8 cellular contexts compared by ENCODE assay signal in the genomic region with DNA sequence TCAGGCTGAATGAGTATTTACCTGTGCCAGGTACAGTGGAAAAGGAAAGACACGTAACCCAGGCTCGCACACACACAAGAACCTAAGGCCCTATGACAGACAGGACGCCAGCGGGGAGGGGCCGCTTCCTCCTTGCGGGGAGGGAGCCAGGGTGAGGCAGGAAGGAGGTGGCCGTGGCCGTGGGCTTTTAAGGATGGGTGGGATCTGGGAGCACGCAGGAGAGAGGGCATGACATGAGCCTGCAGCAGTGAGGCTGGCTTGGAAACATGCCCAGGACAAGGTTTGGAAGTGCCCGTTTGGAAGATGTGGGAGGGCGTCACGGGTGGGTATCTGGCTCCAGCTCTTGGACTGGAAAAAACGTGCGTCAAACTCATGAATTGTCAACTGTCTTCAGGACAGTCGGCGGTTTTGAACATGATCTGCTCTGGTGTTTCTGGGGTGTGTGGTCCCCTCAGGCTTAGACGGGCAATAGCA. TPM values are rescaled to one million over a fixed set of nuclear protein-coding genes. Genes with fewer than 3 reads are reported as not detected.
DNase-seq lines count a peak whose midpoint lies in the region; ATAC-seq, FAIRE-seq and TF ChIP-seq lines count a peak whose summit lies in the region.

No MANE protein-coding gene starts in this region.

- H3K27me3 Mint-ChIP-seq in CD4-positive, alpha-beta memory T cell, result no peaks in the 10 kb centered on the region
- no peaks in the 10 kb centered on the region for H3K27me3 Mint-ChIP-seq in WTC11 (ENCODE audit: low read depth)

- H3K27ac ChIP-seq in CD4-positive, alpha-beta memory T cell (ENCODE audit: low read depth, low read length), result peak overlapping the region; percentile 78
- H3K27ac ChIP-seq in duodenal mucosa (ENCODE audit: low read depth, low read length) (peak overlapping the region; percentile 6), pancreas (peak overlapping the region in 2 of 4 donors; percentile 43 to 72), caudate nucleus (ENCODE audit: low read depth, low read length) (no peak overlapping the region)

- H3K9me3 ChIP-seq in CD4-positive, alpha-beta memory T cell (ENCODE audit: control insufficient read depth in 1 of 2, low read length in 2 of 2), result no peaks in the 10 kb centered on the region
- no peaks in the 10 kb centered on the region for H3K9me3 ChIP-seq in duodenal mucosa (ENCODE audit: control insufficient read depth in 1 of 2, low read length in 2 of 2)
- H3K9me3 ChIP-seq in pancreas, result no peaks in the 10 kb centered on the region

- intact Hi-C loops in CD4-positive, alpha-beta memory T cell (cut with micrococcal nuclease), result loop anchor here (1.0 kb wide), 3 partner anchors 11 to 28 kb away; a partner anchor contains a TSS
- intact Hi-C loops in pancreas (cut with DNase I), result no loop called here

- FAIRE-seq in pancreas (lab: Jason Lieb, UNC), result no peak

- 57 to 64% methylated on average over 17 of the region's 17 CpGs for WGBS in pancreas, 2 donors

- no peaks in the 10 kb centered on the region for H3K9me3 Mint-ChIP-seq in CD4-positive, alpha-beta memory T cell
- no peaks in the 10 kb centered on the region for H3K9me3 Mint-ChIP-seq in WTC11

- H3K4me3 Mint-ChIP-seq in CD4-positive, alpha-beta memory T cell, result peak overlapping the region; percentile 76 to 92 (median 87)
- H3K4me3 Mint-ChIP-seq in WTC11, result no peak overlapping the region

- no peaks in the 10 kb centered on the region for H3K27me3 ChIP-seq in CD4-positive, alpha-beta memory T cell (ENCODE audit: insufficient read depth, low read length)
- H3K27me3 ChIP-seq in duodenal mucosa (ENCODE audit: control insufficient read depth in 1 of 2, insufficient read depth in 2 of 2, low read length in 2 of 2) (no peaks in the 10 kb centered on the region), pancreas (no peaks in the 10 kb centered on the region)

- H3K4me3 ChIP-seq in CD4-positive, alpha-beta memory T cell (ENCODE audit: low read length in 2 of 2), result peak overlapping the region in 1 of 2 donors; percentile 66
- no peak overlapping the region for H3K4me3 ChIP-seq in duodenal mucosa (ENCODE audit: low read depth in 1 of 2, low read length in 2 of 2)
- no peak overlapping the region for H3K4me3 ChIP-seq in pancreas

- CTCF ChIA-PET in CD4-positive, alpha-beta memory T cell (lab: Charles Lee; ENCODE audit: partially characterized antibody), result interaction anchor here (0.8 to 2.8 kb wide), 4 partner anchors 9 to 113 kb away, joined by 3 to 15 read pairs (median 4); a partner anchor contains a TSS
- CTCF ChIA-PET in WTC11 (lab: Charles Lee), result interaction anchor here (0.6 to 1.2 kb wide), 3 partner anchors 10 to 20 kb away, joined by 3 to 6 read pairs (median 3); a partner anchor contains a TSS

- ATAC-seq in WTC11 (no peak), pancreas (no peak), GM19452 (IDR thresholded peaks at IDR 0.05; ENCODE audit: unreplicated experiment) (no peak), HG03442 (IDR thresholded peaks at IDR 0.05; ENCODE audit: unreplicated experiment) (no peak)

- peak overlapping the region; percentile 88 to 99 (median 98) for H3K27ac Mint-ChIP-seq in CD4-positive, alpha-beta memory T cell
- peak overlapping the region; percentile 89 for H3K27ac Mint-ChIP-seq in WTC11

- peaks cover 0 to 12% of the 10 kb centered on the region in 2 donors for H3K36me3 Mint-ChIP-seq in CD4-positive, alpha-beta memory T cell
- H3K36me3 Mint-ChIP-seq in WTC11, result no peaks in the 10 kb centered on the region

- H3K4me1 Mint-ChIP-seq in CD4-positive, alpha-beta memory T cell, result peaks cover 26 to 69% (median 44%) of the 10 kb centered on the region in 4 donors
- H3K4me1 Mint-ChIP-seq in WTC11, result peaks cover 40% of the 10 kb centered on the region

- peaks cover 61% of the 10 kb centered on the region for H3K4me1 ChIP-seq in CD4-positive, alpha-beta memory T cell (ENCODE audit: insufficient read depth, low read length)
- H3K4me1 ChIP-seq in duodenal mucosa (ENCODE audit: control insufficient read depth in 1 of 2, insufficient read depth in 2 of 2, low read length in 2 of 2) (peaks cover 52 to 54% of the 10 kb centered on the region in 2 donors), pancreas (peaks cover 50 to 52% (median 51%) of the 10 kb centered on the region in 3 donors)

- TF ChIP-seq CTCF in WTC11 (IDR thresholded peaks at IDR 0.05) (no peak), pancreas (IDR thresholded peaks at IDR 0.05) (no peak)

- peak; percentile 61 to 86 (median 71) for DNase-seq in CD4-positive, alpha-beta memory T cell
- DNase-seq in WTC11 (ENCODE audit: low spot score), result no peak
- peak in 4 of 6 donors; percentile 27 to 64 (median 41) for DNase-seq in pancreas
- DNase-seq in caudate nucleus (lab: John Stamatoyannopoulos, UW), result no peak
- no peak for DNase-seq in NCI-H510A treated with DMSO at 0.1 percent for 48 hours (lab: John Stamatoyannopoulos, UW)

- no peak overlapping the region for H3K9ac ChIP-seq in duodenal mucosa (ENCODE audit: low read depth in 1 of 2, low read length in 2 of 2)

- peaks cover 8% of the 10 kb centered on the region for H3K36me3 ChIP-seq in CD4-positive, alpha-beta memory T cell (ENCODE audit: insufficient read depth, low read length)
- H3K36me3 ChIP-seq in duodenal mucosa (ENCODE audit: control insufficient read depth in 1 of 2, insufficient read depth in 2 of 2, low read length in 2 of 2) (peaks cover 0 to 22% of the 10 kb centered on the region in 2 donors), pancreas (no peaks in the 10 kb centered on the region)

- POLR2A ChIA-PET in CD4-positive, alpha-beta memory T cell (lab: Charles Lee; ENCODE audit: partially characterized antibody), result interaction anchor here (0.9 to 2.4 kb wide), 5 partner anchors 10 to 91 kb away, joined by 3 to 22 read pairs (median 12); a partner anchor contains a TSS
- POLR2A ChIA-PET in WTC11 (lab: Charles Lee), result no interaction called here

TF ChIP-seq in WTC11, 78 proteins besides CTCF, POLR2A, EP300 and RAD21:
- TF ChIP-seq, protein P1, sequence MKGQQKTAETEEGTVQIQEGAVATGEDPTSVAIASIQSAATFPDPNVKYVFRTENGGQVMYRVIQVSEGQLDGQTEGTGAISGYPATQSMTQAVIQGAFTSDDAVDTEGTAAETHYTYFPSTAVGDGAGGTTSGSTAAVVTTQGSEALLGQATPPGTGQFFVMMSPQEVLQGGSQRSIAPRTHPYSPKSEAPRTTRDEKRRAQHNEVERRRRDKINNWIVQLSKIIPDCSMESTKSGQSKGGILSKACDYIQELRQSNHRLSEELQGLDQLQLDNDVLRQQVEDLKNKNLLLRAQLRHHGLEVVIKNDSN (CRISPR knock-in tag; IDR thresholded peaks at IDR 0.05), result no peak
- no peak for TF ChIP-seq CBFB (CRISPR knock-in tag; IDR thresholded peaks at IDR 0.05; ENCODE audit: low read depth)

RNA-seq across cellular contexts. Expression of a gene that starts 20.1 kb away (rescaled TPM):
- total RNA-seq in CD4-positive, alpha-beta memory T cell, result 10 to 100 TPM; 40.1 to 45.6 TPM
- polyA plus RNA-seq in CD4-positive, alpha-beta memory T cell, result 10 to 100 TPM; 19.7 to 28.2 TPM
- total RNA-seq in WTC11 (2021) (89.4 to 109 TPM (median 89.7 TPM) in 3 replicates), pancreas (10 to 100 TPM; 25.9 to 31.1 (median 27.5) TPM)
- polyA plus RNA-seq in pancreas, result 10 to 100 TPM; 27.1 to 34.2 TPM

RNA-seq across cellular contexts. Expression of a gene that starts 22.1 kb away (rescaled TPM):
- total RNA-seq in CD4-positive, alpha-beta memory T cell, result 10 to 100 TPM; 13.9 to 18.1 TPM
- 1 to 10 TPM; 2.8 to 4.5 TPM for polyA plus RNA-seq in CD4-positive, alpha-beta memory T cell
- total RNA-seq in WTC11 (2021) (126 to 161 TPM (median 137 TPM) in 3 replicates), pancreas (1 to 10 TPM; 2.8 to 5.0 (median 3.9) TPM)
- polyA plus RNA-seq in pancreas, result 1 to 10 TPM; 3.8 to 4.3 TPM

RNA-seq across cellular contexts. Expression of a gene that starts 36.9 kb away (rescaled TPM):
- total RNA-seq in CD4-positive, alpha-beta memory T cell, result 10 to 100 TPM; 24.7 to 27.0 TPM
- 1 to 10 TPM; 3.5 to 9.2 TPM for polyA plus RNA-seq in CD4-positive, alpha-beta memory T cell
- total RNA-seq in WTC11 (2021) (28.3 to 37.7 TPM (median 37.4 TPM) in 3 replicates), pancreas (10 to 100 TPM; 11.8 to 20.0 (median 14.9) TPM)
- 10 to 100 TPM; 16.7 to 18.9 TPM for polyA plus RNA-seq in pancreas

RNA-seq across cellular contexts. Expression of a gene that starts 41.7 kb away (rescaled TPM):
- total RNA-seq in CD4-positive, alpha-beta memory T cell, result 1 to 10 TPM in 1 of 2 experiments, under 1 TPM in 1; 0.86 to 2.4 TPM
- 1 to 10 TPM; 2.1 to 2.6 TPM for polyA plus RNA-seq in CD4-positive, alpha-beta memory T cell
- total RNA-seq in WTC11 (2021) (18.2 to 21.1 TPM (median 20.2 TPM) in 3 replicates), pancreas (10 to 100 TPM; 17.4 to 45.4 (median 23.3) TPM)
- 10 to 100 TPM; 46.6 to 65.5 TPM for polyA plus RNA-seq in pancreas

Comparison
In these comparisons a context has a peak if more than half of its experiments do, and no peak if none do; other contexts are left out.
1. DNase-seq: peak in CD4-positive, alpha-beta memory T cell (5 of 5) and pancreas (4 of 6); none in WTC11 (single experiment), caudate nucleus (0 of 61) and NCI-H510A treated with DMSO at 0.1 percent for 48 hours (single experiment).